Comparison of ENCODE assay signal across 9 cellular contexts in the genomic region with DNA sequence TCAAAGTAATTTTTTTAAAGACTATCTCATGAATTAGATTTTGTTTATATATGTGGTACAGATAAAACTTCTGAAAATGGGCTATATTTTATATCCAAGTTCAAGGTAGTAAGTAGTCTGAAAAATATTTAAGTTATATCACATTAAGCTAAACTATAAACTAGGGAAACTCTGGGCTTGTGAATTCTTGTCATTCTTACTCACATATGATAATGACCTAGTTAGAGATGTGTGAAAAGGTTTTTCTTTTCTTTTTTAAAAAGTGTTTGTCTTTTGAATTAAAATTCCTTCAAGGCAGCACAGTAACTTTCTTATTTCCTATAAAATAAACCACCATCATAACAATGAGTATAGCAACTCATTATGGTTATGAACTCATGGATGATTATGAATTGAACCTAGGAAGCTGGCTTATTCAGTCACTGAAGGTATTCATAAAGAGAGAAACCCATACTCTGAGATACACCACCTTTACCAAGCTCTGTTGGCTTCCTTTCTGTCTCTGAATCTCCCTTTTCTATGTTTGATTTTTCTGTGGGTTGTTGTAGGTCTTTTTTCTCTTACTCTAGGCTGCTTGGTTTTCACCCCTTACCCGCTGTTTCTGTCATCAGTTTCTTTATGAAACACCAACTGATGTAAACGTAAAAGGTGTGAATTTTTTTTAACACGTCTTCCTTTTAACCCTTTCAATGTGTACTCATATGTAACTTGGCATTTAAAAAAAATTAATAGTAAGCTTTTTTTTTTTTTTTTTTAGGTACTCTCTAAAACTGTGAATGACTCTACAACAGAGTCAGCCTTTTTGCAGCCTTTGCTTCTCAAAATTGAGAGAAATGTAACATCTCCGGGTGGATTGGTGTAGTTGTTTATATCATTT.
A peak's percentile ranks its signal among the peaks of the same experiment; 100 is the strongest.
DNase-seq lines count a peak whose midpoint lies in the region; ATAC-seq and FAIRE-seq lines count a peak whose summit lies in the region.
"Had no signal": no experiment of that assay in that cellular context is flagged by ENCODE, and none has a peak within 500 bp of the region (broad histone marks: within the 10 kb centered on the region; RNA-seq: fewer than 3 reads in every experiment).

No MANE protein-coding gene starts in this region.

- FAIRE-seq in colon (lab: Jason Lieb, UNC): peak; percentile 24
- FAIRE-seq: astrocyte had no signal

- DNase-seq in NCI-H2171 treated with DMSO at 0.1 percent for 48 hours (lab: John Stamatoyannopoulos, UW) (no peak), NCI-H1105 treated with DMSO at 0.1 percent for 48 hours (lab: John Stamatoyannopoulos, UW) (no peak), DMS53 treated with DMSO at 0.1 percent for 48 hours (lab: John Stamatoyannopoulos, UW; ENCODE audit: unreplicated experiment) (no peak), retina (no peak)

- ATAC-seq in GM18511 (IDR thresholded peaks at IDR 0.05; ENCODE audit: unreplicated experiment) (peak; percentile 95), GM21390 (IDR thresholded peaks at IDR 0.05; ENCODE audit: unreplicated experiment) (peak; percentile 90), HG03159 (IDR thresholded peaks at IDR 0.05; ENCODE audit: unreplicated experiment) (peak; percentile 83)
